Comparison of ENCODE assay signal across 17 cellular contexts in the genomic region with DNA sequence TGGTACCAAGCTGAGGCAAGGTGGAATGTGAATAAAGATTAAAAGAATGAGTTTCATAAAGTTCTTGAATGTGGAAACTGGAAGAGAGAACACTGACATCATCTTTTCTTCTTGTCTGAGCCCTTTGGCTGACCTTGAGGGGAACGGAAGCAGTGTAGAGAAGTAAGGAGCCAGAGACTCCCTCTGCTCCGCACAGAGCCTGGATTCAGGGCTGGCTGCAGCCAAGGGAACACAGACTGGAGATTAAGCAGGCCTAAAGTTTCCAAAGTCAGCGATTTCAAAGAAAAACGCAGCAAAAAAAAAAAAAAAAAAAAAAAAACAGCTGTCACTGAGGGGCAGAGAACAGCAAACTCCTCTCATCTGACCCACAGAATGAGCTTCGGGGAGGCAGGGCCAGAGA. TPM values are rescaled to one million over a fixed set of nuclear protein-coding genes. Genes with fewer than 3 reads are reported as not detected.
"Had no signal": no experiment of that assay in that cellular context is flagged by ENCODE, and none has a peak within 500 bp of the region (broad histone marks: within the 10 kb centered on the region; RNA-seq: fewer than 3 reads in every experiment).

No MANE protein-coding gene starts in this region.

- H3K36me3 Mint-ChIP-seq: brain, natural killer cell had no signal

- H3K27ac ChIP-seq: lower lobe of right lung, tibial nerve had no signal

- H3K4me3 Mint-ChIP-seq: activated B cell treated with CpG ODN at 0.5 μM for 24 hours; activated CD4-positive, alpha-beta T cell treated with anti-CD3 and anti-CD28 coated beads, Interleukin-2, amount 10 ng/mL, durations not matched to agents 24 days and 14 days; activated naive CD8-positive, alpha-beta T cell treated with anti-CD3 and anti-CD28 coated beads, Interleukin-2, amount 50 U/mL, for 24 hours; activated T-helper 1 cell treated with anti-CD3 and anti-CD28 coated beads, Interleukin-12 subunit alpha, Interleukin-12 subunit beta, Interleukin-2, Interleukin-4 antibody, amounts not matched to agents 30 ng/mL and 10 ng/mL and 1 ng/mL, durations not matched to agents 14 hours and 24 hours and 36 hours; brain; dendritic cell treated with granulocyte-macrophage colony-stimulating factor and Interleukin-4, amounts not matched to agents 40 ng/mL and 50 ng/mL, for 4 days; effector memory CD8-positive, alpha-beta T cell; natural killer cell; T-helper 1 cell treated with Interleukin-12 subunit alpha and Interleukin-12 subunit beta and Interleukin-4 antibody, amounts not matched to agents 30 μg/mL and 1 μg/mL, for 36 hours had no signal

- DNase-seq: activated B cell treated with CpG ODN at 0.5 μM for 24 hours; activated CD4-positive, alpha-beta T cell treated with anti-CD3 and anti-CD28 coated beads, Interleukin-2, amount 10 ng/mL, durations not matched to agents 24 days and 14 days; activated naive CD4-positive, alpha-beta T cell treated with Interleukin-2 at 50 U/mL for 16 hours; activated naive CD8-positive, alpha-beta T cell treated with anti-CD3 and anti-CD28 coated beads, Interleukin-2, amount 50 U/mL, for 24 hours; effector memory CD8-positive, alpha-beta T cell; erythroblast; glutamatergic neuron; lower lobe of right lung; mucosa of descending colon; natural killer cell; small intestine had no signal

- H3K27ac Mint-ChIP-seq: activated B cell treated with CpG ODN at 0.5 μM for 24 hours; activated CD4-positive, alpha-beta T cell treated with anti-CD3 and anti-CD28 coated beads, Interleukin-2, amount 10 ng/mL, durations not matched to agents 24 days and 14 days; activated naive CD8-positive, alpha-beta T cell treated with anti-CD3 and anti-CD28 coated beads, Interleukin-2, amount 50 U/mL, for 24 hours; activated T-helper 1 cell treated with anti-CD3 and anti-CD28 coated beads, Interleukin-12 subunit alpha, Interleukin-12 subunit beta, Interleukin-2, Interleukin-4 antibody, amounts not matched to agents 30 ng/mL and 10 ng/mL and 1 ng/mL, durations not matched to agents 14 hours and 24 hours and 36 hours; dendritic cell treated with granulocyte-macrophage colony-stimulating factor and Interleukin-4, amounts not matched to agents 40 ng/mL and 50 ng/mL, for 4 days; effector memory CD8-positive, alpha-beta T cell; natural killer cell; T-helper 1 cell treated with Interleukin-12 subunit alpha and Interleukin-12 subunit beta and Interleukin-4 antibody, amounts not matched to agents 30 μg/mL and 1 μg/mL, for 36 hours had no signal

- H3K4me3 ChIP-seq: lower lobe of right lung, mucosa of descending colon, tibial nerve had no signal

- H3K9me3 Mint-ChIP-seq: activated CD4-positive, alpha-beta T cell treated with anti-CD3 and anti-CD28 coated beads, Interleukin-2, amount 10 ng/mL, durations not matched to agents 24 days and 14 days; activated T-helper 1 cell treated with anti-CD3 and anti-CD28 coated beads, Interleukin-12 subunit alpha, Interleukin-12 subunit beta, Interleukin-2, Interleukin-4 antibody, amounts not matched to agents 30 ng/mL and 10 ng/mL and 1 ng/mL, durations not matched to agents 14 hours and 24 hours and 36 hours; dendritic cell treated with granulocyte-macrophage colony-stimulating factor and Interleukin-4, amounts not matched to agents 40 ng/mL and 50 ng/mL, for 4 days; effector memory CD8-positive, alpha-beta T cell; T-helper 1 cell treated with Interleukin-12 subunit alpha and Interleukin-12 subunit beta and Interleukin-4 antibody, amounts not matched to agents 30 μg/mL and 1 μg/mL, for 36 hours had no signal

- H3K4me1 ChIP-seq: lower lobe of right lung had no signal

- H3K36me3 ChIP-seq: lower lobe of right lung, tibial nerve had no signal

- H3K4me1 Mint-ChIP-seq: activated B cell treated with CpG ODN at 0.5 μM for 24 hours; activated CD4-positive, alpha-beta T cell treated with anti-CD3 and anti-CD28 coated beads, Interleukin-2, amount 10 ng/mL, durations not matched to agents 24 days and 14 days; activated naive CD8-positive, alpha-beta T cell treated with anti-CD3 and anti-CD28 coated beads, Interleukin-2, amount 50 U/mL, for 24 hours; natural killer cell had no signal

- ATAC-seq: activated naive CD8-positive, alpha-beta T cell treated with anti-CD3 and anti-CD28 coated beads, Interleukin-2, amount 50 U/mL, for 24 hours; effector memory CD8-positive, alpha-beta T cell; lower lobe of right lung; mucosa of descending colon; natural killer cell had no signal

- H3K27me3 ChIP-seq: tibial nerve had no signal

- H3K9me3 ChIP-seq: lower lobe of right lung, mucosa of descending colon, tibial nerve had no signal

RNA-seq across cellular contexts. Expression of a gene that starts 19.3 kb away (rescaled TPM):
- total RNA-seq: activated B cell treated with CpG ODN at 0.5 μM for 24 hours; activated CD4-positive, alpha-beta T cell treated with anti-CD3 and anti-CD28 coated beads, Interleukin-2, amount 10 ng/mL, durations not matched to agents 24 days and 14 days; activated T-helper 1 cell treated with anti-CD3 and anti-CD28 coated beads, Interleukin-12 subunit alpha, Interleukin-12 subunit beta, Interleukin-2, Interleukin-4 antibody, amounts not matched to agents 30 ng/mL and 10 ng/mL and 1 ng/mL, durations not matched to agents 14 hours and 24 hours and 36 hours; natural killer cell had no signal
- polyA plus RNA-seq: keratinocyte had no signal
